ENCODE assay signal across 11 cellular contexts in the genomic region with DNA sequence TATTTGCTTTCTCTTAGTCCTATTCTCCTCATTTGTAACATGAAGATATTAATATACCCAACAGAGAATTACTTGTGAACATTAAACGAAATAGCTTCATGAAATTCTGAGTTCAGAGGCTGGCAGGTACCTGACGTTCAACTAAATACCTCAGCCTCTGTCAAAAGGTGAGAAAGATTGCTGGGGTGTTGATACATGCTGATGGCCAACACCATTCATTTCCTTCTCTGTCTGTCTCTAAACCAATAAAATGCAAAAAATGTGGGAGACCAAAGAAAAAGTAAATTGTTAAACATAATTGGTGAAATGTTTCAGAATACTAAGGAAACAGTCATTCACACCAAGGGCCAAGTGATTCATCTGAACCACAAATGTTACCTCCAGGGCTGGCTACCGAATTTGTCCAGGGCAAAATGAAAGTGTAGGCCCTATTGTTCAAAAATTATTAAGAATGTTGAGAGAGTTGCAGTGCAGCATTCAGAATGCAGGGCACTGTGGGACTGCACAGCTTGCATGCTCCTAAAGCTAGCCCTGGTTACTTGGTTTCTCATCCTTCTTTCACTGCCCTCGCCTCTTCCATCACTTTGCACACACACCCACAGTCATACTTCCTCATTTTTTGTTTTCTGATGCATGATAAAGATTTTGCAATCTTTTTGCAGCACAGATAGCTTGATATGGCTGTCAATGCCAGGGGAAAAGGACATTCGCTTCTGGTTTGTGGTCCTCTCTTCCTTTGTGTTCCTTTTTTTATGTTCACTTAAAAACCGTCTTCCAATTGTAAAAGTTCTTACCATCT.
DNase-seq lines count a peak whose midpoint lies in the region; ATAC-seq, FAIRE-seq and TF ChIP-seq lines count a peak whose summit lies in the region.
"Had no signal": no experiment of that assay in that cellular context is flagged by ENCODE, and none has a peak within 500 bp of the region (broad histone marks: within the 10 kb centered on the region; RNA-seq: fewer than 3 reads in every experiment).

No MANE protein-coding gene starts in this region.

- TF ChIP-seq CTCF in NB4 (IDR thresholded peaks at IDR 0.05; ENCODE audit: low read depth, low read length) (no peak), brain microvascular endothelial cell (IDR thresholded peaks at IDR 0.05; ENCODE audit: low read depth, low read length, missing control alignments) (no peak)

- FAIRE-seq in urothelium cell line (lab: Jason Lieb, UNC): no peak
- FAIRE-seq: G401.6 had no signal

- no peaks in the 10 kb centered on the region for H3K27me3 ChIP-seq in brain microvascular endothelial cell (replicated peaks)

- no peak overlapping the region for H3K27ac ChIP-seq in brain microvascular endothelial cell

- H3K4me3 ChIP-seq in NB4 (ENCODE audit: low read depth, low read length) (no peak overlapping the region), brain microvascular endothelial cell (ENCODE audit: low read depth, low read length) (no peak overlapping the region)

- no peaks in the 10 kb centered on the region for H3K36me3 ChIP-seq in brain microvascular endothelial cell (replicated peaks)

- DNase-seq in H4 (ENCODE audit: low spot score): peak; percentile 3
- peak; percentile 82 for DNase-seq in NB4 (ENCODE audit: low read depth)
- DNase-seq in brain microvascular endothelial cell: peak; percentile 41
- DNase-seq in urothelium cell line (ENCODE audit: low spot score): peak; percentile 34
- no peak for DNase-seq in activated CD4-positive, alpha-beta T cell treated with anti-CD3 and anti-CD28 coated beads, Interleukin-2, amount 50 U/mL, for 48 hours
- DNase-seq in inferior parietal cortex (ENCODE audit: extremely low spot score): no peak
- DNase-seq: central memory CD4-positive, alpha-beta T cell; SHP77 treated with DMSO at 0.1 percent for 48 hours; substantia nigra had no signal

- ATAC-seq in GM18498 (IDR thresholded peaks at IDR 0.05; ENCODE audit: unreplicated experiment): no peak

- in situ Hi-C loops in brain microvascular endothelial cell (cut with HindIII; ENCODE audit: low pct_ligation_motif_present, low sequenced_read_pairs): no loop called here

- TF ChIP-seq POLR2A in NB4 (IDR thresholded peaks at IDR 0.05; ENCODE audit: extremely low read depth, insufficient read length): no peak

Comparison
In these comparisons a context has a peak if more than half of its experiments do, and no peak if none do; other contexts are left out.
1. DNase-seq: peak in H4 (single experiment), NB4 (single experiment), brain microvascular endothelial cell (single experiment) and urothelium cell line (single experiment); none in activated CD4-positive, alpha-beta T cell treated with anti-CD3 and anti-CD28 coated beads, Interleukin-2, amount 50 U/mL, for 48 hours (0 of 2) and inferior parietal cortex (single experiment).